Comparison of ENCODE assay signal across 12 cellular contexts in genomic region chr2:206361407-206362045, GRCh38.
DNase-seq lines count a peak whose midpoint lies in the region; ATAC-seq, FAIRE-seq and TF ChIP-seq lines count a peak whose summit lies in the region.
"Had no signal": no experiment of that assay in that cellular context is flagged by ENCODE, and none has a peak within 500 bp of the region (broad histone marks: within the 10 kb centered on the region; RNA-seq: fewer than 3 reads in every experiment).

No MANE protein-coding gene starts in this region.

- TF ChIP-seq POLR2A in endothelial cell of umbilical vein (IDR thresholded peaks at IDR 0.05; ENCODE audit: low read depth, low read length) = no peak

- FAIRE-seq in endothelial cell of umbilical vein (lab: Jason Lieb, UNC) = no peak

- H3K9me3 ChIP-seq in endothelial cell of umbilical vein (replicated peaks; ENCODE audit: control insufficient read depth, insufficient read depth, low read length) (no peaks in the 10 kb centered on the region), endodermal cell (ENCODE audit: control insufficient read depth, low read length) (peaks cover 17% of the 10 kb centered on the region)
- H3K9me3 ChIP-seq: lower lobe of right lung, prostate gland, upper lobe of right lung had no signal

- peaks cover 2% of the 10 kb centered on the region for H3K4me1 Mint-ChIP-seq in endodermal cell

- H3K9ac ChIP-seq in endothelial cell of umbilical vein (replicated peaks; ENCODE audit: extremely low read depth, insufficient read depth, low read length) (no peak overlapping the region), endodermal cell (ENCODE audit: extremely low read depth, low read length, poor library complexity, severe bottlenecking) (no peak overlapping the region)

- no peaks in the 10 kb centered on the region for H3K9me1 ChIP-seq in endothelial cell of umbilical vein (replicated peaks; ENCODE audit: control insufficient read depth, extremely low read depth, insufficient read depth, low read length)

- H3K9me3 Mint-ChIP-seq in endodermal cell = peaks cover 21% of the 10 kb centered on the region

- no peak overlapping the region for H3K4me3 ChIP-seq in endothelial cell of umbilical vein (replicated peaks in 1 of 3; ENCODE audit: insufficient read depth in 1 of 3, low read depth in 1 of 3, low read length in 3 of 3)
- no peak overlapping the region for H3K4me3 ChIP-seq in endodermal cell (ENCODE audit: low read length)
- H3K4me3 ChIP-seq: lower lobe of right lung, prostate gland, upper lobe of right lung had no signal

- CTCF ChIA-PET in endothelial cell of umbilical vein (lab: Charles Lee) = no interaction called here

- no peak overlapping the region for H2AFZ ChIP-seq in endothelial cell of umbilical vein (ENCODE audit: low read depth, low read length)

- H3K27me3 Mint-ChIP-seq in endodermal cell (ENCODE audit: insufficient read depth) = no peaks in the 10 kb centered on the region

- no peak for TF ChIP-seq CTCF in endothelial cell of umbilical vein (IDR thresholded peaks at IDR 0.05; ENCODE audit: extremely low read depth in 1 of 2, insufficient read depth in 1 of 2, low read depth in 1 of 2, low read length in 2 of 2)
- no peak for TF ChIP-seq CTCF in endodermal cell (conservative IDR thresholded peaks at IDR 0.05)

- no peak overlapping the region for H3K4me3 Mint-ChIP-seq in endodermal cell

- H3K36me3 ChIP-seq in endothelial cell of umbilical vein (ENCODE audit: control insufficient read depth in 2 of 2, extremely low read depth in 1 of 2, insufficient read depth in 2 of 2, low read length in 2 of 2) (no peaks in the 10 kb centered on the region), endodermal cell (ENCODE audit: control insufficient read depth, insufficient read depth, low read length) (no peaks in the 10 kb centered on the region)
- H3K36me3 ChIP-seq: lower lobe of right lung, prostate gland, upper lobe of right lung had no signal

- H3K36me3 Mint-ChIP-seq in endodermal cell (ENCODE audit: low read depth) = no peaks in the 10 kb centered on the region

- no peak overlapping the region for H3K4me2 ChIP-seq in endothelial cell of umbilical vein (ENCODE audit: insufficient read depth, low read length)

- H3K4me1 ChIP-seq in endothelial cell of umbilical vein (ENCODE audit: control insufficient read depth, extremely low read depth, insufficient read depth, low read length) = no peaks in the 10 kb centered on the region
- H3K4me1 ChIP-seq in endodermal cell (ENCODE audit: control insufficient read depth, insufficient read depth, low read length) = no peaks in the 10 kb centered on the region
- H3K4me1 ChIP-seq: lower lobe of right lung, prostate gland, upper lobe of right lung had no signal

- POLR2A ChIA-PET in endothelial cell of umbilical vein (lab: Charles Lee) = no interaction called here

- 99 to 100% methylated on average over 1 to 2 of the region's 2 CpGs for WGBS in endodermal cell (ENCODE audit: insufficient coverage in 1 of 2, insufficient read length in 1 of 2), 2 experiments

- no peak overlapping the region for H3K27ac ChIP-seq in endothelial cell of umbilical vein (ENCODE audit: insufficient read depth, low read depth, low read length)
- H3K27ac ChIP-seq in endodermal cell (ENCODE audit: low read depth, low read length) = no peak overlapping the region
- H3K27ac ChIP-seq: lower lobe of right lung, prostate gland, upper lobe of right lung had no signal

- H3K27me3 ChIP-seq in endothelial cell of umbilical vein (ENCODE audit: control insufficient read depth in 2 of 2, insufficient read depth in 2 of 2, low read length in 2 of 2) (peaks cover 0 to 3% of the 10 kb centered on the region in 2 experiments), endodermal cell (ENCODE audit: control insufficient read depth, insufficient read depth, low read length, poor library complexity, severe bottlenecking) (no peaks in the 10 kb centered on the region)
- H3K27me3 ChIP-seq: upper lobe of right lung had no signal

- peak; percentile 13 to 32 for DNase-seq in activated CD4-positive, alpha-beta T cell treated with anti-CD3 and anti-CD28 coated beads, Interleukin-2, amount 50 U/mL, for 48 hours
- no peak for DNase-seq in activated CD4-positive, alpha-beta T cell treated with anti-CD3 and anti-CD28 coated beads, Interleukin-2, amount 50 U/mL, for 1 hour
- no peak for DNase-seq in endothelial cell of umbilical vein (ENCODE audit: low read depth, low spot score)
- no peak for DNase-seq in central memory CD4-positive, alpha-beta T cell
- DNase-seq in NCI-H226 = no peak
- DNase-seq in endodermal cell = no peak
- DNase-seq: lower lobe of right lung, NCI-H345, upper lobe of right lung had no signal

- no peaks in the 10 kb centered on the region for H4K20me1 ChIP-seq in endothelial cell of umbilical vein (replicated peaks; ENCODE audit: control insufficient read depth, extremely low read depth, insufficient read depth, low read length)

- BruUV-seq in endothelial cell of umbilical vein (replicated peaks; lab: Mats Ljungman, UMichigan) = no TSS peak

- intact Hi-C loops in endothelial cell of umbilical vein (cut with micrococcal nuclease) = no loop called here

- no peak overlapping the region for H3K27ac Mint-ChIP-seq in endodermal cell

- H3K79me2 ChIP-seq in endothelial cell of umbilical vein (ENCODE audit: control insufficient read depth, insufficient read depth, low read length) = no peaks in the 10 kb centered on the region

- ATAC-seq in GM21423 (IDR thresholded peaks at IDR 0.05; ENCODE audit: unreplicated experiment) = peak; percentile 80
- peak; percentile 90 for ATAC-seq in HG03280 (IDR thresholded peaks at IDR 0.05; ENCODE audit: unreplicated experiment)
- ATAC-seq: lower lobe of right lung, upper lobe of right lung had no signal

- dilution Hi-C loops in endothelial cell of umbilical vein (cut with MboI; ENCODE audit: extremely low pct_ligation_motif_present, low sequenced_read_pairs) = no loop called here

TF ChIP-seq in endothelial cell of umbilical vein, 7 proteins besides CTCF, POLR2A, EP300 and RAD21:
- TF ChIP-seq EZH2 (IDR thresholded peaks at IDR 0.05; ENCODE audit: borderline replicate concordance, low read depth, low read length, severe bottlenecking) (no peak), POLR2AphosphoS5 (IDR thresholded peaks at IDR 0.05; ENCODE audit: insufficient read depth, low read depth, low read length) (no peak), FOS (IDR thresholded peaks at IDR 0.05; ENCODE audit: borderline replicate concordance, insufficient read depth, low read length) (peak; percentile 10), MYC (IDR thresholded peaks at IDR 0.05; ENCODE audit: low read depth, low read length) (no peak), MAX (IDR thresholded peaks at IDR 0.05; ENCODE audit: insufficient read depth, insufficient read length) (no peak)

Comparison
In these comparisons a context has a peak if more than half of its experiments do, and no peak if none do; other contexts are left out.
1. DNase-seq: peak in activated CD4-positive, alpha-beta T cell treated with anti-CD3 and anti-CD28 coated beads, Interleukin-2, amount 50 U/mL, for 48 hours (2 of 2); none in activated CD4-positive, alpha-beta T cell treated with anti-CD3 and anti-CD28 coated beads, Interleukin-2, amount 50 U/mL, for 1 hour (single experiment), endothelial cell of umbilical vein (single experiment), central memory CD4-positive, alpha-beta T cell (single experiment), NCI-H226 (single experiment) and endodermal cell (single experiment).